ENCODE assay signal across 24 cellular contexts in the genomic region with DNA sequence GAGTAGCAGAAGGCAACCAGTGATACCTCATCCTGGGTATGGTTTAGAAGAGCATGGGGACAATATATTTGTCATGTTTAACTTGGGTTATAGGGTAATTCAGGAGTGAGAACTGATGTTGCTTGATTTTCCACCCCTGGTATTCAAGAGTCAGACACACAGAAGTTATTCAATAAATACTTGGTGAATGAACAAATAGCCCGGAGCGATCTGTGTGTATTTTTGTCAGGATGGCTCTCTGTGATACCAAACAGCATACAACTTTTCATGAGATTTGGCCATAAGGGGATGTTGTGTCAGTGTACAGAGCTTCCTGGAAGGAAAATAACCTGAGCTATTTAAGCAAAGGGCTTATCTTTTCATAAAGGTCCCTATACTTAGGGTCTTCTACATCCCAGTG.
DNase-seq lines count a peak whose midpoint lies in the region; ATAC-seq, FAIRE-seq and TF ChIP-seq lines count a peak whose summit lies in the region.
"Had no signal": no experiment of that assay in that cellular context is flagged by ENCODE, and none has a peak within 500 bp of the region (broad histone marks: within the 10 kb centered on the region; RNA-seq: fewer than 3 reads in every experiment).

No MANE protein-coding gene starts in this region.

- no peaks in the 10 kb centered on the region for H3K9me3 ChIP-seq in PC-3 (ENCODE audit: low read length)
- H3K9me3 ChIP-seq in Peyer's patch, result no peaks in the 10 kb centered on the region
- H3K9me3 ChIP-seq in MM.1S (replicated peaks; ENCODE audit: insufficient read depth, low read length), result no peaks in the 10 kb centered on the region
- H3K9me3 ChIP-seq: BE2C, BLaER1, Caco-2 had no signal

- CTCF ChIA-PET in PC-3 (lab: Charles Lee), result no interaction called here

- H3F3A ChIP-seq in PC-3 (ENCODE audit: low read length, unreplicated experiment) (no peaks in the 10 kb centered on the region), MM.1S (ENCODE audit: insufficient read depth, low read length) (no peaks in the 10 kb centered on the region)

- peak; percentile 22; the same call in 1 of the 2 replicates for ATAC-seq in PC-3

- no peak for TF ChIP-seq CTCF in PC-3 (conservative IDR thresholded peaks at IDR 0.05; ENCODE audit: low read depth, low read length)
- TF ChIP-seq CTCF in bronchial epithelial cell (IDR thresholded peaks at IDR 0.05; ENCODE audit: insufficient read depth, low read length, severe bottlenecking), result no peak
- TF ChIP-seq CTCF in Peyer's patch (IDR thresholded peaks at IDR 0.05), result no peak
- no peak for TF ChIP-seq CTCF in MM.1S (IDR thresholded peaks at IDR 0.05; ENCODE audit: low read length)

- intact Hi-C loops in PC-3 (cut with micrococcal nuclease), result no loop called here

- FAIRE-seq in bronchial epithelial cell (lab: Jason Lieb, UNC), result peak; percentile 36
- FAIRE-seq: A204.1, D721Med, G401.6, GM12891, GM19239 had no signal

- H4K20me1 ChIP-seq in PC-3 (ENCODE audit: low read length) (no peaks in the 10 kb centered on the region), MM.1S (ENCODE audit: insufficient read depth, low read length) (no peaks in the 10 kb centered on the region)
- H4K20me1 ChIP-seq: BLaER1 had no signal

- DNase-seq in COLO829 (ENCODE audit: low spot score), result peak; percentile 13
- DNase-seq in PC-3, result peak; percentile 66
- no peak for DNase-seq in bronchial epithelial cell (ENCODE audit: low read depth)
- peak; percentile 76 for DNase-seq in foreskin melanocyte
- DNase-seq in NCI-H345 treated with DMSO at 0.1 percent for 48 hours (lab: John Stamatoyannopoulos, UW; ENCODE audit: unreplicated experiment), result no peak
- DNase-seq in Peyer's patch, result no peak
- DNase-seq in MM.1S, result no peak
- DNase-seq: 8988T; ACHN; BE2C; C1 segment of cervical spinal cord; Caco-2; Calu3; CD4-positive, alpha-beta memory T cell; CD4-positive, CD25-positive, alpha-beta regulatory T cell; CD8-positive, alpha-beta memory T cell; DMS79 treated with DMSO at 0.1 percent for 48 hours; GF-D8 had no signal

- H3K9ac ChIP-seq in PC-3 (ENCODE audit: low read length) (no peak overlapping the region), MM.1S (ENCODE audit: low read length) (no peak overlapping the region)
- H3K9ac ChIP-seq: BLaER1 had no signal

- H3K27ac ChIP-seq in PC-3 (ENCODE audit: low read length) (no peak overlapping the region), Peyer's patch (no peak overlapping the region), MM.1S (ENCODE audit: low read length) (no peak overlapping the region)
- H3K27ac ChIP-seq: BLaER1 had no signal

- no peaks in the 10 kb centered on the region for H3K36me3 ChIP-seq in PC-3 (ENCODE audit: low read depth, low read length)
- no peaks in the 10 kb centered on the region for H3K36me3 ChIP-seq in bronchial epithelial cell (ENCODE audit: control insufficient read depth, insufficient read depth, low read length)
- no peaks in the 10 kb centered on the region for H3K36me3 ChIP-seq in Peyer's patch
- H3K36me3 ChIP-seq in MM.1S (replicated peaks; ENCODE audit: insufficient read depth, low read length), result no peaks in the 10 kb centered on the region
- H3K36me3 ChIP-seq: BE2C, BLaER1 had no signal

- no peak overlapping the region for H2AFZ ChIP-seq in PC-3 (ENCODE audit: low read length)
- no peak overlapping the region for H2AFZ ChIP-seq in MM.1S (ENCODE audit: low read length)

- no peak for TF ChIP-seq POLR2A in Peyer's patch (IDR thresholded peaks at IDR 0.05)

- H3K4me1 ChIP-seq in PC-3 (ENCODE audit: insufficient read depth, low read length), result peaks cover 17% of the 10 kb centered on the region
- H3K4me1 ChIP-seq in Peyer's patch, result no peaks in the 10 kb centered on the region
- H3K4me1 ChIP-seq in MM.1S (ENCODE audit: low read length), result no peaks in the 10 kb centered on the region
- H3K4me1 ChIP-seq: BE2C, BLaER1, Caco-2 had no signal

- H3K9me2 ChIP-seq in PC-3 (replicated peaks; ENCODE audit: low read length) (no peaks in the 10 kb centered on the region), MM.1S (replicated peaks; ENCODE audit: insufficient read depth, low read length) (no peaks in the 10 kb centered on the region)

- H3K4me2 ChIP-seq in PC-3 (ENCODE audit: low read length) (no peak overlapping the region), MM.1S (ENCODE audit: low read depth, low read length) (no peak overlapping the region)
- H3K4me2 ChIP-seq: BLaER1 had no signal

- H3K4me3 ChIP-seq in PC-3 (ENCODE audit: low read length) (no peak overlapping the region), bronchial epithelial cell (ENCODE audit: low read depth, low read length) (no peak overlapping the region), Peyer's patch (no peak overlapping the region), MM.1S (ENCODE audit: low read length) (no peak overlapping the region)
- H3K4me3 ChIP-seq: BLaER1 had no signal

- H3K27me3 ChIP-seq in PC-3 (ENCODE audit: low read length), result no peaks in the 10 kb centered on the region
- no peaks in the 10 kb centered on the region for H3K27me3 ChIP-seq in bronchial epithelial cell (ENCODE audit: control insufficient read depth, insufficient read depth, low read length)
- no peaks in the 10 kb centered on the region for H3K27me3 ChIP-seq in Peyer's patch
- no peaks in the 10 kb centered on the region for H3K27me3 ChIP-seq in MM.1S (replicated peaks; ENCODE audit: insufficient read depth, low read length)
- H3K27me3 ChIP-seq: BE2C, BLaER1 had no signal

- no TSS peak for BruUV-seq in PC-3 (replicated peaks; lab: Mats Ljungman, UMichigan)

- H3K79me2 ChIP-seq in PC-3 (ENCODE audit: low read length) (no peaks in the 10 kb centered on the region), MM.1S (ENCODE audit: low read length) (no peaks in the 10 kb centered on the region)

- POLR2A ChIA-PET in PC-3 (lab: Charles Lee; ENCODE audit: unreplicated experiment), result no interaction called here

Comparison
In these comparisons a context has a peak if more than half of its experiments do, and no peak if none do; other contexts are left out.
1. DNase-seq: peak in COLO829 (single experiment), PC-3 (single experiment) and foreskin melanocyte (single experiment); none in bronchial epithelial cell (single experiment), NCI-H345 treated with DMSO at 0.1 percent for 48 hours (single experiment), Peyer's patch (0 of 3) and MM.1S (single experiment).